19 cellular contexts compared by ENCODE assay signal in genomic region chr4:140622333-140622958, GRCh38. TPM values are rescaled to one million over a fixed set of nuclear protein-coding genes. Genes with fewer than 3 reads are reported as not detected.
DNase-seq lines count a peak whose midpoint lies in the region; ATAC-seq, FAIRE-seq and TF ChIP-seq lines count a peak whose summit lies in the region.
"Had no signal": no experiment of that assay in that cellular context is flagged by ENCODE, and none has a peak within 500 bp of the region (broad histone marks: within the 10 kb centered on the region; RNA-seq: fewer than 3 reads in every experiment).

No MANE protein-coding gene starts in this region.

- no peaks in the 10 kb centered on the region for H3K9me2 ChIP-seq in GM23338 (ENCODE audit: insufficient read depth)

- TF ChIP-seq EP300 in HepG2 (IDR thresholded peaks at IDR 0.05; ENCODE audit: low read depth in 2 of 2, low read length in 2 of 2): no peak
- TF ChIP-seq EP300 in HepG2 (CRISPR knock-in tag; IDR thresholded peaks at IDR 0.05; ENCODE audit: borderline replicate concordance): no peak

- no peak overlapping the region for H3K4me3 ChIP-seq in GM23338
- no peak overlapping the region for H3K4me3 ChIP-seq in HepG2 (replicated peaks in 1 of 3; ENCODE audit: insufficient read depth in 1 of 3, low read depth in 2 of 3, low read length in 3 of 3)
- H3K4me3 ChIP-seq in osteoblast (ENCODE audit: insufficient read depth, low read length): no peak overlapping the region

- H3K27ac ChIP-seq in GM23338 (ENCODE audit: low read depth) (no peak overlapping the region), HepG2 (ENCODE audit: extremely low read length, insufficient read depth, low read length) (no peak overlapping the region), osteoblast (ENCODE audit: low read depth, low read length) (no peak overlapping the region)
- H3K27ac ChIP-seq: 22Rv1 had no signal

- FAIRE-seq in HepG2 (lab: Jason Lieb, UNC): no peak
- FAIRE-seq: GM18507 had no signal

- BruUV-seq in HepG2 (replicated peaks; lab: Mats Ljungman, UMichigan): no TSS peak

- POLR2A ChIA-PET in WTC11 (lab: Charles Lee): no interaction called here
- POLR2A ChIA-PET in HepG2 (lab: Yijun Ruan, JAX): no interaction called here

- no peak overlapping the region for H3K9ac ChIP-seq in HepG2 (ENCODE audit: insufficient read depth, low read depth, low read length)

- DNase-seq in GM23338 (ENCODE audit: low spot score) (no peak), WTC11 (ENCODE audit: low spot score) (no peak), HepG2 (ENCODE audit: low spot score) (no peak), osteoblast (ENCODE audit: insufficient read length, low spot score, missing footprints) (no peak), RKO (ENCODE audit: low spot score) (no peak), SW480 (ENCODE audit: low spot score) (no peak)
- no peak for DNase-seq in stimulated activated naive CD8-positive, alpha-beta T cell treated with anti-CD3 and anti-CD28 coated beads, Interleukin-15, amount 100 ng/mL, for 72 hours
- no peak for DNase-seq in activated T-cell treated with anti-CD3 and anti-CD28 coated beads, Interleukin-2, amount 50 U/mL, for 72 hours
- DNase-seq: CD8-positive, alpha-beta memory T cell; DMS 273 treated with DMSO at 0.1 percent for 48 hours; GOT3 had no signal

- H3K4me1 ChIP-seq in GM23338 (ENCODE audit: insufficient read depth): peaks cover 12% of the 10 kb centered on the region
- H3K4me1 ChIP-seq in HepG2 (ENCODE audit: insufficient read depth, low read length): no peaks in the 10 kb centered on the region
- H3K4me1 ChIP-seq in osteoblast (ENCODE audit: insufficient read depth, low read length): no peaks in the 10 kb centered on the region

- no peak for TF ChIP-seq RAD21 in HepG2 (CRISPR knock-in tag; IDR thresholded peaks at IDR 0.05)

- H4K20me1 ChIP-seq in GM23338 (replicated peaks; ENCODE audit: insufficient read depth) (no peaks in the 10 kb centered on the region), HepG2 (ENCODE audit: insufficient read depth, low read length) (no peaks in the 10 kb centered on the region), osteoblast (ENCODE audit: insufficient read depth, low read length) (no peaks in the 10 kb centered on the region)

- no peak overlapping the region for H3K27ac Mint-ChIP-seq in GM23338
- H3K27ac Mint-ChIP-seq in WTC11: no peak overlapping the region
- H3K27ac Mint-ChIP-seq in stimulated activated naive CD8-positive, alpha-beta T cell treated with anti-CD3 and anti-CD28 coated beads, Interleukin-15, amount 100 ng/mL, for 72 hours: no peak overlapping the region
- H3K27ac Mint-ChIP-seq in activated T-cell treated with anti-CD3 and anti-CD28 coated beads, Interleukin-2, amount 50 U/mL, for 72 hours: no peak overlapping the region
- H3K27ac Mint-ChIP-seq: CD14-positive monocyte; CD8-positive, alpha-beta memory T cell; IgD-negative memory B cell had no signal

- no peak overlapping the region for H3K4me3 Mint-ChIP-seq in GM23338
- no peak overlapping the region for H3K4me3 Mint-ChIP-seq in WTC11
- H3K4me3 Mint-ChIP-seq in stimulated activated naive CD8-positive, alpha-beta T cell treated with anti-CD3 and anti-CD28 coated beads, Interleukin-15, amount 100 ng/mL, for 72 hours: no peak overlapping the region
- H3K4me3 Mint-ChIP-seq in activated T-cell treated with anti-CD3 and anti-CD28 coated beads, Interleukin-2, amount 50 U/mL, for 72 hours: no peak overlapping the region
- H3K4me3 Mint-ChIP-seq: CD14-positive monocyte; CD8-positive, alpha-beta memory T cell had no signal

- no peaks in the 10 kb centered on the region for H3F3A ChIP-seq in GM23338 (replicated peaks; ENCODE audit: low read depth)

- CTCF ChIA-PET in WTC11 (lab: Charles Lee): interaction anchor here (1.0 to 1.4 kb wide), 3 partner anchors 13 to 262 kb away, joined by 3 read pairs; no protein-coding TSS in a partner anchor
- CTCF ChIA-PET in HepG2 (lab: Yijun Ruan, JAX; ENCODE audit: low intra/inter-chr PET ratio, low total read pairs): no interaction called here

- H3K36me3 Mint-ChIP-seq in GM23338 (ENCODE audit: low read depth) (0 out of 3 replicates have a peak, but pooled peaks cover 3% of the 10 kb centered on the region), WTC11 (no peaks in the 10 kb centered on the region)
- H3K36me3 Mint-ChIP-seq in activated T-cell treated with anti-CD3 and anti-CD28 coated beads, Interleukin-2, amount 50 U/mL, for 72 hours (ENCODE audit: insufficient read depth in 2 of 2): no peaks in the 10 kb centered on the region
- H3K36me3 Mint-ChIP-seq: CD8-positive, alpha-beta memory T cell had no signal

- H3K36me3 ChIP-seq in GM23338 (ENCODE audit: insufficient read depth) (no peaks in the 10 kb centered on the region), HepG2 (replicated peaks in 1 of 2; ENCODE audit: control insufficient read depth in 1 of 2, insufficient read depth in 2 of 2, low read length in 2 of 2) (peaks cover 4 to 49% of the 10 kb centered on the region in 2 experiments; a peak in 4 of 5 replicates), osteoblast (ENCODE audit: insufficient read depth, low read length) (no peaks in the 10 kb centered on the region)

- H2AFZ ChIP-seq in GM23338: 0 out of 2 replicates have a peak overlapping the region, but pooled peaks have one; percentile 7
- no peak overlapping the region for H2AFZ ChIP-seq in HepG2 (ENCODE audit: low read length)
- H2AFZ ChIP-seq in osteoblast (ENCODE audit: low read length): no peak overlapping the region

- H3K27me3 Mint-ChIP-seq in GM23338 (ENCODE audit: insufficient read depth, low read depth, poor library complexity) (peaks cover 2% of the 10 kb centered on the region), WTC11 (ENCODE audit: low read depth) (no peaks in the 10 kb centered on the region)
- no peaks in the 10 kb centered on the region for H3K27me3 Mint-ChIP-seq in stimulated activated naive CD8-positive, alpha-beta T cell treated with anti-CD3 and anti-CD28 coated beads, Interleukin-15, amount 100 ng/mL, for 72 hours
- H3K27me3 Mint-ChIP-seq in activated T-cell treated with anti-CD3 and anti-CD28 coated beads, Interleukin-2, amount 50 U/mL, for 72 hours (ENCODE audit: low read depth): no peaks in the 10 kb centered on the region
- H3K27me3 Mint-ChIP-seq: IgD-negative memory B cell had no signal

- no peaks in the 10 kb centered on the region for H3K9me3 ChIP-seq in HepG2 (ENCODE audit: low read length)
- no peaks in the 10 kb centered on the region for H3K9me3 ChIP-seq in osteoblast (ENCODE audit: low read depth, low read length)

- ATAC-seq in GM23338 (peak; percentile 39; the same call in 1 of the 3 replicates), WTC11 (peak; percentile 70), HepG2 (peak; percentile 45)
- ATAC-seq in stimulated activated naive CD8-positive, alpha-beta T cell treated with anti-CD3 and anti-CD28 coated beads, Interleukin-15, amount 100 ng/mL, for 72 hours: peak; percentile 28
- no peak for ATAC-seq in activated T-cell treated with anti-CD3 and anti-CD28 coated beads, Interleukin-2, amount 50 U/mL, for 72 hours (replicated peaks in 1 of 2)
- ATAC-seq: HCT116 had no signal

- H3K4me1 Mint-ChIP-seq in GM23338: no peaks in the 10 kb centered on the region
- H3K4me1 Mint-ChIP-seq in WTC11: 0 out of 2 replicates have a peak, but pooled peaks cover 4% of the 10 kb centered on the region
- no peaks in the 10 kb centered on the region for H3K4me1 Mint-ChIP-seq in stimulated activated naive CD8-positive, alpha-beta T cell treated with anti-CD3 and anti-CD28 coated beads, Interleukin-15, amount 100 ng/mL, for 72 hours
- H3K4me1 Mint-ChIP-seq in activated T-cell treated with anti-CD3 and anti-CD28 coated beads, Interleukin-2, amount 50 U/mL, for 72 hours (ENCODE audit: low read depth): no peaks in the 10 kb centered on the region
- H3K4me1 Mint-ChIP-seq: CD14-positive monocyte; CD8-positive, alpha-beta memory T cell had no signal

- H3K4me2 ChIP-seq in GM23338 (no peak overlapping the region), HepG2 (ENCODE audit: low read depth, low read length) (no peak overlapping the region), osteoblast (ENCODE audit: insufficient read depth, low read length) (no peak overlapping the region)

- WGBS in HepG2 (ENCODE audit: low lambda C conversion rate): 97% methylated on average over 18 of the region's 33 CpGs

- intact Hi-C loops in HepG2 (cut with micrococcal nuclease; ENCODE audit: unreplicated experiment): no loop called here

- TF ChIP-seq CTCF in GM23338 (conservative IDR thresholded peaks at IDR 0.05; ENCODE audit: low read depth in 2 of 2): no peak
- no peak for TF ChIP-seq CTCF in WTC11 (IDR thresholded peaks at IDR 0.05)
- no peak for TF ChIP-seq CTCF in HepG2 (CRISPR knock-in tag; IDR thresholded peaks at IDR 0.05)
- TF ChIP-seq CTCF in osteoblast (IDR thresholded peaks at IDR 0.05; ENCODE audit: extremely low read depth, low read depth, low read length): no peak

- TF ChIP-seq POLR2A in HepG2 (IDR thresholded peaks at IDR 0.05; ENCODE audit: insufficient read depth in 1 of 2, low read depth in 2 of 2, low read length in 2 of 2): no peak

- in situ Hi-C loops in HepG2 (cut with HindIII; ENCODE audit: extremely low pct_ligation_motif_present, low pct_unique_long_range_greater_than_20kb): no loop called here

- H3K9me3 Mint-ChIP-seq in GM23338: no peaks in the 10 kb centered on the region
- H3K9me3 Mint-ChIP-seq in WTC11: no peaks in the 10 kb centered on the region
- H3K9me3 Mint-ChIP-seq in stimulated activated naive CD8-positive, alpha-beta T cell treated with anti-CD3 and anti-CD28 coated beads, Interleukin-15, amount 100 ng/mL, for 72 hours: no peaks in the 10 kb centered on the region
- H3K9me3 Mint-ChIP-seq in activated T-cell treated with anti-CD3 and anti-CD28 coated beads, Interleukin-2, amount 50 U/mL, for 72 hours: no peaks in the 10 kb centered on the region
- H3K9me3 Mint-ChIP-seq: CD14-positive monocyte; CD8-positive, alpha-beta memory T cell; IgD-negative memory B cell had no signal

- H3K79me2 ChIP-seq in GM23338 (replicated peaks; ENCODE audit: insufficient read depth) (no peaks in the 10 kb centered on the region), HepG2 (ENCODE audit: insufficient read depth, low read length) (no peaks in the 10 kb centered on the region), osteoblast (ENCODE audit: insufficient read depth, low read length) (no peaks in the 10 kb centered on the region)

- H3K27me3 ChIP-seq in GM23338 (ENCODE audit: insufficient read depth) (no peaks in the 10 kb centered on the region), HepG2 (ENCODE audit: control insufficient read depth in 1 of 2, insufficient read depth in 2 of 2, low read length in 2 of 2) (no peaks in the 10 kb centered on the region), osteoblast (ENCODE audit: insufficient read depth, low read length) (no peaks in the 10 kb centered on the region)

RNA-seq across cellular contexts. Expression of gene UCP1, which starts 53.7 kb away (rescaled TPM):
- total RNA-seq in GM23338 (2014; rRNA removed; shearing (Covaris generic)): 0.21 TPM in 1 of 2 replicates, not detected in the other
- 0.40 TPM in 1 of 2 replicates, not detected in the other for polyA plus RNA-seq in GM23338 (2016; fragmentation: Nextera tagmentation; extraction: Ambion mirVana)
- 0.15 to 0.73 TPM (median 0.48 TPM) in 3 replicates for total RNA-seq in WTC11 (2021)
- total RNA-seq in HepG2 (2016; rRNA removed; fragmentation: Illumina TruSeq; extraction: Trizol): 0.11 TPM in 1 of 2 replicates, not detected in the other
- total RNA-seq in HepG2 (2016; cell fraction: cytosol; rRNA removed; fragmentation: Illumina TruSeq; extraction: Trizol; ENCODE audit: low read depth): not detected in 2 replicates
- 0.09 and 0.21 TPM in 2 replicates for total RNA-seq in HepG2 (2016; cell fraction: insoluble cytoplasmic fraction; rRNA removed; fragmentation: Illumina TruSeq; extraction: Trizol)
- not detected in 2 replicates for total RNA-seq in HepG2 (2016; cell fraction: membrane; rRNA removed; fragmentation: Illumina TruSeq; extraction: Trizol)
- total RNA-seq in HepG2 (2016; cell fraction: nucleus; rRNA removed; fragmentation: Illumina TruSeq; extraction: Trizol): not detected in 2 replicates
- 0.04 and 0.11 TPM in 2 replicates for polyA plus RNA-seq in HepG2 (2011; rRNA removed)
- 0.03 TPM in 1 of 2 replicates, not detected in the other for polyA plus RNA-seq in HepG2 (2011; cell fraction: cytosol; rRNA removed)
- 0.09 TPM in 1 of 2 replicates, not detected in the other for polyA plus RNA-seq in HepG2 (2011; cell fraction: nucleus; rRNA removed)
- polyA plus RNA-seq in HepG2 (2012): 0.21 TPM in 1 of 2 replicates, not detected in the other
- polyA plus RNA-seq in HepG2 (2016; cell fraction: cytosol; fragmentation: Illumina TruSeq; extraction: Trizol; ENCODE audit: low read depth): not detected in 2 replicates
- polyA plus RNA-seq in HepG2 (2016; cell fraction: insoluble cytoplasmic fraction; fragmentation: Illumina TruSeq; extraction: Trizol; ENCODE audit: low read depth): not detected in 2 replicates
- not detected in 2 replicates for polyA plus RNA-seq in HepG2 (2016; cell fraction: membrane; fragmentation: Illumina TruSeq; extraction: Trizol; ENCODE audit: low read depth)
- polyA plus RNA-seq in HepG2 (2016; cell fraction: nucleus; fragmentation: Illumina TruSeq; extraction: Trizol; ENCODE audit: insufficient read depth, low read depth): not detected in 2 replicates
- not detected in 2 replicates for polyA minus RNA-seq in HepG2 (2011; rRNA and poly(A)+ RNA removed; ENCODE audit: low replicate concordance)
- not detected in 2 replicates for polyA minus RNA-seq in HepG2 (2011; cell fraction: cytosol; rRNA and poly(A)+ RNA removed)
- 0.52 TPM in 1 of 2 replicates, not detected in the other for polyA minus RNA-seq in HepG2 (2011; cell fraction: nucleus; rRNA and poly(A)+ RNA removed)
- not detected in 2 replicates for total RNA-seq in osteoblast
- not detected for total RNA-seq in activated T-cell treated with anti-CD3 and anti-CD28 coated beads, Interleukin-2, amount 50 U/mL, for 72 hours
- total RNA-seq: A673; CD8-positive, alpha-beta memory T cell; HT-29 had no signal
- polyA plus RNA-seq: BJ; CD14-positive monocyte; CD8-positive, alpha-beta memory T cell; IgD-negative memory B cell had no signal

Comparison
In these comparisons a context has a peak if more than half of its experiments do, and no peak if none do; other contexts are left out.
1. ATAC-seq: peak in GM23338 (single experiment), WTC11 (single experiment), HepG2 (single experiment) and stimulated activated naive CD8-positive, alpha-beta T cell treated with anti-CD3 and anti-CD28 coated beads, Interleukin-15, amount 100 ng/mL, for 72 hours (single experiment); none in activated T-cell treated with anti-CD3 and anti-CD28 coated beads, Interleukin-2, amount 50 U/mL, for 72 hours (0 of 2).